2 cellular contexts compared by ENCODE assay signal in genomic region chr1:36520771-36521420, GRCh38.
TF ChIP-seq lines count a peak whose summit lies in the region.

No MANE protein-coding gene starts in this region.

TF ChIP-seq in WTC11, 78 proteins besides CTCF, POLR2A, EP300 and RAD21 (continued from another document):
- TF ChIP-seq E2F4 (CRISPR knock-in tag; IDR thresholded peaks at IDR 0.05; ENCODE audit: borderline replicate concordance, low read depth): no peak
- no peak for TF ChIP-seq FOXJ3 (CRISPR knock-in tag; IDR thresholded peaks at IDR 0.05; ENCODE audit: borderline replicate concordance)
- TF ChIP-seq KAT7 (CRISPR knock-in tag; IDR thresholded peaks at IDR 0.05; ENCODE audit: borderline replicate concordance): no peak

TF ChIP-seq in neural cell, 6 proteins besides CTCF, POLR2A, EP300 and RAD21 (continued from another document):
- TF ChIP-seq MXI1 (conservative IDR thresholded peaks at IDR 0.05; ENCODE audit: poor library complexity, severe bottlenecking): no peak
